Comparison of ENCODE assay signal across 8 cellular contexts in the genomic region with DNA sequence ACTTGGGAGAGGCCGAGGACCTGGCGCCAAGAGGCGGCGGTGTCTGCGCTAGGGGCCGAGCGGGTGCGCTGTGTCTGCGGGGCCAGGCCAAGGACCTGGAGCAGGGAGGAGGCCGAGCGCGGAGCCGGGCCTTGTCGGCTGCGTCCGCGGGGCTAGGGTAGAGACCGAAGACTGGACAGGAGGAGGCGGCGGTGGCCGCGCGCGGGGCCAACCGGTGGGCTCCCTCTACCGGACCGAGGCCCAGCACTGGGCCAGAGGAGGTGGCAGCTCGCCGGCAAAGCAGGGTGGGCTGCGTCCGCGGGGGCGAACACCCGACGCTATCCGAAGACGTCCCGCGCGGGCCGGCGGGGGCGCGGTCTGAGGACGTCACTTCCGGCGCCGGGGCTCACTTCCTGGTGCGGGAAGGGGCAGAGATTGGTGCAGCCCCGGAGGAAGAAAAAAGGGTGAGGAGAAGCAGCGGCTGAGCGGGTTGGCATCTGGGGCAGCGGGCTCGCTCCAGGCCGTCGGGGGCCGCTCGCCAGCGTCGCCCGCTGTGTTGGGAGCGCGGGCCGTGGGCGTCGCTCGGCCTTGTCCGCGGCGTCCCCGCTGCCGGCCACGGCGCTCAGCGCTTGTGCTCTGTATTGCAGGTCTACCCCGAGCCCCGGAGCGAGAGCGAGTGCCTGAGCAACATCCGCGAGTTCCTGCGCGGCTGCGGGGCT. TPM values are rescaled to one million over a fixed set of nuclear protein-coding genes. Genes with fewer than 3 reads are reported as not detected.
DNase-seq lines count a peak whose midpoint lies in the region; ATAC-seq and TF ChIP-seq lines count a peak whose summit lies in the region.

No MANE protein-coding gene starts in this region.

- ATAC-seq in GM18499 (IDR thresholded peaks at IDR 0.05; ENCODE audit: insufficient read depth, unreplicated experiment) (peak; percentile 56), HG02885 (IDR thresholded peaks at IDR 0.05; ENCODE audit: poor library complexity, unreplicated experiment) (peak; percentile 92), aorta (ENCODE audit: low FRiP score) (peak; percentile 97)

- H3K36me3 ChIP-seq in ascending aorta (no peaks in the 10 kb centered on the region), rectal smooth muscle tissue (ENCODE audit: control insufficient read depth, insufficient read depth, low read length) (no peaks in the 10 kb centered on the region), aorta (ENCODE audit: control insufficient read depth in 1 of 2, insufficient read depth in 2 of 2, low read length in 1 of 2) (no peaks in the 10 kb centered on the region)

- DNase-seq in NCI-H1694 treated with DMSO at 0.1 percent for 48 hours (lab: John Stamatoyannopoulos, UW): peak; percentile 81
- peak; percentile 84 to 94 (median 89) for DNase-seq in T-helper 2 cell
- peak; percentile 64 to 96 for DNase-seq in ascending aorta (ENCODE audit: low spot score in 2 of 2)
- peak; percentile 91 for DNase-seq in hepatic stellate cell (ENCODE audit: low spot score)
- DNase-seq in aorta: peak; percentile 96 to 98

- H3K27ac ChIP-seq in ascending aorta (peak overlapping the region; percentile 99), rectal smooth muscle tissue (ENCODE audit: low read depth, low read length) (peak overlapping the region; percentile 99), aorta (ENCODE audit: low read depth in 1 of 2, low read length in 2 of 2) (peak overlapping the region; percentile 71 to 99)

- intact Hi-C loops in ascending aorta (cut with DNase I): loop anchor here (1.0 to 2.0 kb wide), 5 partner anchors 25 to 239 kb away; a partner anchor contains a TSS
- intact Hi-C loops in aorta (cut with DNase I): loop anchor here (2.0 to 5.0 kb wide), 4 partner anchors 34 to 64 kb away; a partner anchor contains a TSS

- TF ChIP-seq CTCF in ascending aorta (IDR thresholded peaks at IDR 0.05): peak in 2 of 3 experiments; percentile 7 to 33

- H3K4me1 ChIP-seq in ascending aorta (peaks cover 2 to 36% of the 10 kb centered on the region in 2 donors), rectal smooth muscle tissue (ENCODE audit: control insufficient read depth, insufficient read depth, low read length) (peaks cover 11% of the 10 kb centered on the region), aorta (ENCODE audit: control insufficient read depth in 1 of 2, insufficient read depth in 2 of 2, low read length in 2 of 2) (peaks cover 6% of the 10 kb centered on the region in 2 donors)

- H3K4me3 ChIP-seq in ascending aorta: peak overlapping the region; percentile 66 to 89
- peak overlapping the region; percentile 91 for H3K4me3 ChIP-seq in rectal smooth muscle tissue (ENCODE audit: low read length)
- H3K4me3 ChIP-seq in aorta (ENCODE audit: low read length in 2 of 2): peak overlapping the region; percentile 66 to 87

- WGBS in aorta, 2 donors: 0% methylated on average over 73 to 84 of the region's 84 CpGs

- H3K27me3 ChIP-seq in ascending aorta: no peaks in the 10 kb centered on the region
- H3K27me3 ChIP-seq in rectal smooth muscle tissue (ENCODE audit: control insufficient read depth, insufficient read depth, low read length): no peaks in the 10 kb centered on the region
- no peaks in the 10 kb centered on the region for H3K27me3 ChIP-seq in aorta (ENCODE audit: control insufficient read depth in 1 of 2, insufficient read depth in 2 of 2, low read length in 1 of 2)

- H3K9me3 ChIP-seq in ascending aorta (no peaks in the 10 kb centered on the region), aorta (ENCODE audit: control insufficient read depth, low read length) (no peaks in the 10 kb centered on the region)

- peak overlapping the region; percentile 97 for H3K9ac ChIP-seq in rectal smooth muscle tissue (ENCODE audit: low read length)

RNA-seq across cellular contexts. Expression of a gene that starts 38.3 kb away (rescaled TPM):
- total RNA-seq in ascending aorta: 32.2 TPM
- 100 to 1,000 TPM; 124 to 132 TPM for total RNA-seq in aorta
- polyA plus RNA-seq in aorta: 10 to 100 TPM; 16.2 to 76.5 TPM

Comparison
In these comparisons a context has a peak if more than half of its experiments do, and no peak if none do; other contexts are left out.
1. Peak in every context shown above with its lines: DNase-seq, ATAC-seq, H3K4me3 ChIP-seq and H3K27ac ChIP-seq.